Comparison of ENCODE assay signal across 8 cellular contexts in the genomic region with DNA sequence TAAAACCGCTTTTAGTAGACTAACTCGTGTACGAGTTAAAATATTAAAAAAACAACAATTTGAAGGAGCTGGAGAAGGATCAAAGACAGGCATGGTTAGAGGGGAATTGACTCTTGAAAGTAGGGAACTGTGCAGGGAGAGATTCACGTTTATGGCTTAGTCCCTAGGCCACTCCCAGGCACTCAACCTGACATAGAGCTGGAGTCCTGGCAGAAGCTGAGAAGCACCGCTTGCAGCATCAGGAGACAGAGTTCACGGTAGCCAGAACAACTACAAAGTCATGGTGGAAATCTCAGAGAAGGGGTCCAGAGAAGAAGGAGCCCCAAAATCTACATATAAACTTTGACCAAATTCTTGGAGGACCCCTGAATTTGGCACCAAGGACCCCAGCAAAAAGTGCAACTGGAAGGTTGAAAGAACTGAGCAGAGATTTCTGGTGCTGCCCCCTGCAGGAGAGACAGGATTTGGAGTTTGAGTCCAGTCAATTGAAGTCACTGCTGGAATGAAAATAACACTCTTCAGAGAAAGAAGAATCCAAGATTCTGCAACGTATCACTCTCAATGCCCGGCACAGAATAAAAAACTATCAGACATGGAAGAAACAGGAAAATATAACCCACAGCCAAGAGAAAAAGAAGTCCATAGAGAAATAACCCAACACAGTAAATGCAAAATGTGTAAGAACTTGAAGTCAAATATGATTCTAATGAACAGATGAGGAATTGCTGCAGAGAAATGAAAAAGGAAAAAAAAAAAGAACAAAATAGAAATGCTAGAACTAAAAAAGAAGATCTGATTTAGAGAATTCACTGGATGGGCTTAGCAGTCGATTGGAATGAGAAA.
DNase-seq lines count a peak whose midpoint lies in the region; TF ChIP-seq lines count a peak whose summit lies in the region.

No MANE protein-coding gene starts in this region.

- TF ChIP-seq EP300 in tibial nerve (IDR thresholded peaks at IDR 0.05), result no peak

- H3K27me3 Mint-ChIP-seq in CD4-positive, alpha-beta memory T cell, result peaks cover 3% of the 10 kb centered on the region in 2 donors

- no peak overlapping the region for H3K27ac Mint-ChIP-seq in CD4-positive, alpha-beta memory T cell

- POLR2A ChIA-PET in CD4-positive, alpha-beta memory T cell (lab: Charles Lee; ENCODE audit: partially characterized antibody), result no interaction called here

- CTCF ChIA-PET in CD4-positive, alpha-beta memory T cell (lab: Charles Lee; ENCODE audit: partially characterized antibody), result interaction anchor here (1.8 kb wide), 1 partner anchor 359 kb away, joined by 4 read pairs; no protein-coding TSS in a partner anchor

- intact Hi-C loops in CD4-positive, alpha-beta memory T cell (cut with micrococcal nuclease), result no loop called here

- H3K36me3 Mint-ChIP-seq in CD4-positive, alpha-beta memory T cell, result no peaks in the 10 kb centered on the region

- H3K9me3 ChIP-seq in iPS DF 6.9 (ENCODE audit: control insufficient read depth, insufficient read depth, low read length), result no peaks in the 10 kb centered on the region
- H3K9me3 ChIP-seq in tibial nerve, result no peaks in the 10 kb centered on the region
- no peaks in the 10 kb centered on the region for H3K9me3 ChIP-seq in CD4-positive, alpha-beta memory T cell (ENCODE audit: control insufficient read depth in 1 of 2, low read length in 2 of 2)

- WGBS in iPS DF 6.9 (ENCODE audit: insufficient coverage, insufficient read length), result no CpG with 5 or more reads among the region's 9 CpGs
- 55 to 62% methylated on average over 9 of the region's 9 CpGs for WGBS in tibial nerve, 2 donors

- peaks cover 0 to 7% (median 0%) of the 10 kb centered on the region in 8 donors for H3K9me3 Mint-ChIP-seq in CD4-positive, alpha-beta memory T cell

- DNase-seq in H7 (peak; percentile 56), iPS DF 6.9 (ENCODE audit: low read depth, low spot score) (peak; percentile 11), tibial nerve (ENCODE audit: low spot score in 2 of 2) (no peak), NCI-H1694 (lab: John Stamatoyannopoulos, UW) (no peak), SKM-1 (lab: John Stamatoyannopoulos, UW; ENCODE audit: unreplicated experiment) (no peak)
- no peak for DNase-seq in CD4-positive, alpha-beta memory T cell

- H3K4me1 ChIP-seq in iPS DF 6.9 (ENCODE audit: control insufficient read depth, insufficient read depth, low read length) (no peaks in the 10 kb centered on the region), tibial nerve (no peaks in the 10 kb centered on the region)
- no peaks in the 10 kb centered on the region for H3K4me1 ChIP-seq in CD4-positive, alpha-beta memory T cell (ENCODE audit: insufficient read depth, low read length)

- TF ChIP-seq CTCF in C4-2B (conservative IDR thresholded peaks at IDR 0.05), result peak; percentile 94
- TF ChIP-seq CTCF in VCaP (conservative IDR thresholded peaks at IDR 0.05), result peak; percentile 77
- TF ChIP-seq CTCF in tibial nerve (IDR thresholded peaks at IDR 0.05), result peak in 3 of 5 experiments; percentile 9 to 35 (median 19)

- H3K4me1 Mint-ChIP-seq in CD4-positive, alpha-beta memory T cell, result no peaks in the 10 kb centered on the region

- H3K36me3 ChIP-seq in H7 (replicated peaks; ENCODE audit: control insufficient read depth, insufficient read depth, low read length), result no peaks in the 10 kb centered on the region
- H3K36me3 ChIP-seq in iPS DF 6.9 (ENCODE audit: control insufficient read depth, insufficient read depth, low read length), result no peaks in the 10 kb centered on the region
- no peaks in the 10 kb centered on the region for H3K36me3 ChIP-seq in tibial nerve
- H3K36me3 ChIP-seq in CD4-positive, alpha-beta memory T cell (ENCODE audit: insufficient read depth, low read length), result no peaks in the 10 kb centered on the region

- no peak for TF ChIP-seq POLR2A in tibial nerve (IDR thresholded peaks at IDR 0.05)

- H3K4me3 ChIP-seq in H7 (ENCODE audit: insufficient read depth, low read depth, low read length) (no peak overlapping the region), iPS DF 6.9 (ENCODE audit: low read length) (no peak overlapping the region), tibial nerve (no peak overlapping the region)
- no peak overlapping the region for H3K4me3 ChIP-seq in CD4-positive, alpha-beta memory T cell (ENCODE audit: low read length in 2 of 2)

- H3K27ac ChIP-seq in C4-2B (no peak overlapping the region), VCaP (no peak overlapping the region), iPS DF 6.9 (ENCODE audit: low read length) (no peak overlapping the region), tibial nerve (no peak overlapping the region)
- H3K27ac ChIP-seq in CD4-positive, alpha-beta memory T cell (ENCODE audit: low read depth, low read length), result no peak overlapping the region

- H3K27me3 ChIP-seq in H7 (ENCODE audit: control insufficient read depth, insufficient read depth, low read length), result no peaks in the 10 kb centered on the region
- H3K27me3 ChIP-seq in iPS DF 6.9 (ENCODE audit: control insufficient read depth, insufficient read depth, low read length), result no peaks in the 10 kb centered on the region
- H3K27me3 ChIP-seq in tibial nerve, result no peaks in the 10 kb centered on the region
- no peaks in the 10 kb centered on the region for H3K27me3 ChIP-seq in CD4-positive, alpha-beta memory T cell (ENCODE audit: insufficient read depth, low read length)

- no peak overlapping the region for H3K4me3 Mint-ChIP-seq in CD4-positive, alpha-beta memory T cell

Comparison
In these comparisons a context has a peak if more than half of its experiments do, and no peak if none do; other contexts are left out.
1. CTCF ChIP-seq: peak in every context shown above with its lines; median percentile 94 in C4-2B; 77 in VCaP; 19 in tibial nerve.
2. DNase-seq: peak in H7 (single experiment) and iPS DF 6.9 (single experiment); none in tibial nerve (0 of 2), NCI-H1694 (single experiment), SKM-1 (single experiment) and CD4-positive, alpha-beta memory T cell (0 of 5).